ENCODE assay signal across 28 cellular contexts in genomic region chr14:96587823-96588385, GRCh38.
"Had no signal": no experiment of that assay in that cellular context is flagged by ENCODE, and none has a peak within 500 bp of the region (broad histone marks: within the 10 kb centered on the region; RNA-seq: fewer than 3 reads in every experiment).

No MANE protein-coding gene starts in this region.

- H3K36me3 Mint-ChIP-seq: activated naive CD4-positive, alpha-beta T cell treated with anti-CD3 and anti-CD28 coated beads, Interleukin-2, amount 50 U/mL, for 24 hours; memory B cell; naive thymus-derived CD4-positive, alpha-beta T cell had no signal

- H3K79me2 ChIP-seq: hepatocyte had no signal

- DNase-seq: activated CD4-positive, alpha-beta T cell treated with anti-CD3 and anti-CD28 coated beads, Interleukin-2, amount 50 U/mL, for 1 hour; activated CD8-positive, alpha-beta memory T cell treated with anti-CD3 and anti-CD28 coated beads, Interleukin-2, amount 50 U/mL, for 4 hours; activated gamma-delta T cell; activated naive CD8-positive, alpha-beta T cell treated with anti-CD3 and anti-CD28 coated beads, Interleukin-2, amount 50 U/mL, for 24 hours; activated T-cell treated with anti-CD3 and anti-CD28 coated beads, Interleukin-2, amount 50 U/mL, for 24 hours; amygdala; effector CD4-positive, alpha-beta T cell; kidney; left colon; midbrain; right cardiac atrium; SK-N-SH; stimulated activated CD4-positive, alpha-beta T cell treated with anti-CD3 and anti-CD28 coated beads, Interleukin-12 subunit alpha, Interleukin-12 subunit beta, amount 100 ng/mL, for 4 hours; stimulated activated CD4-positive, alpha-beta T cell treated with anti-CD3 and anti-CD28 coated beads, Interleukin-4, amount 100 ng/mL, for 1 hour; stimulated activated naive CD8-positive, alpha-beta T cell treated with anti-CD3 and anti-CD28 coated beads, Interleukin-15, Interleukin-2, amounts not matched to agents 100 U/mL and 50 U/mL, for 24 hours; T-helper 17 cell; T1000; trophoblast cell; uterus; WERI-Rb-1 had no signal

- H3K27ac ChIP-seq: epithelial cell of prostate, hepatocyte, thoracic aorta, uterus, WERI-Rb-1 had no signal

- H3K36me3 ChIP-seq: thoracic aorta, uterus, WERI-Rb-1 had no signal

- H3K27ac Mint-ChIP-seq: activated naive CD4-positive, alpha-beta T cell treated with anti-CD3 and anti-CD28 coated beads, Interleukin-2, amount 50 U/mL, for 24 hours; activated naive CD8-positive, alpha-beta T cell treated with anti-CD3 and anti-CD28 coated beads, Interleukin-2, amount 50 U/mL, for 24 hours; activated T-cell treated with anti-CD3 and anti-CD28 coated beads, Interleukin-2, amount 50 U/mL, for 24 hours; dendritic cell treated with granulocyte-macrophage colony-stimulating factor and Interleukin-4, amounts not matched to agents 40 ng/mL and 50 ng/mL, for 4 days; memory B cell; naive thymus-derived CD4-positive, alpha-beta T cell; T-helper 17 cell had no signal

- H3K27me3 ChIP-seq: uterus had no signal

- H3K9ac ChIP-seq: SK-N-SH had no signal

- H3K4me2 ChIP-seq: hepatocyte, SK-N-SH had no signal

- H3K9me3 Mint-ChIP-seq: activated naive CD4-positive, alpha-beta T cell treated with anti-CD3 and anti-CD28 coated beads, Interleukin-2, amount 50 U/mL, for 24 hours; activated naive CD8-positive, alpha-beta T cell treated with anti-CD3 and anti-CD28 coated beads, Interleukin-2, amount 50 U/mL, for 24 hours; activated T-cell treated with anti-CD3 and anti-CD28 coated beads, Interleukin-2, amount 50 U/mL, for 24 hours; central memory CD8-positive, alpha-beta T cell; dendritic cell treated with granulocyte-macrophage colony-stimulating factor and Interleukin-4, amounts not matched to agents 40 ng/mL and 50 ng/mL, for 4 days; memory B cell; naive thymus-derived CD4-positive, alpha-beta T cell had no signal

- H3K4me3 ChIP-seq: hepatocyte, thoracic aorta, uterus had no signal

- H3K9me3 ChIP-seq: SK-N-SH, thoracic aorta, uterus had no signal

- H2AFZ ChIP-seq: hepatocyte had no signal

- ATAC-seq: activated naive CD8-positive, alpha-beta T cell treated with anti-CD3 and anti-CD28 coated beads, Interleukin-2, amount 50 U/mL, for 24 hours; left colon; naive thymus-derived CD4-positive, alpha-beta T cell; right cardiac atrium; stimulated activated naive CD8-positive, alpha-beta T cell treated with anti-CD3 and anti-CD28 coated beads, Interleukin-15, Interleukin-2, amounts not matched to agents 100 U/mL and 50 U/mL, for 24 hours; T-helper 17 cell had no signal

- H3K4me3 Mint-ChIP-seq: activated naive CD4-positive, alpha-beta T cell treated with anti-CD3 and anti-CD28 coated beads, Interleukin-2, amount 50 U/mL, for 24 hours; activated naive CD8-positive, alpha-beta T cell treated with anti-CD3 and anti-CD28 coated beads, Interleukin-2, amount 50 U/mL, for 24 hours; activated T-cell treated with anti-CD3 and anti-CD28 coated beads, Interleukin-2, amount 50 U/mL, for 24 hours; central memory CD8-positive, alpha-beta T cell; T-helper 17 cell had no signal
